Comparison of ENCODE assay signal across 8 cellular contexts in genomic region chr11:95788921-95789505, GRCh38. TPM values are rescaled to one million over a fixed set of nuclear protein-coding genes. Genes with fewer than 3 reads are reported as not detected.
DNase-seq lines count a peak whose midpoint lies in the region; ATAC-seq and TF ChIP-seq lines count a peak whose summit lies in the region.

No MANE protein-coding gene starts in this region.

- no peaks in the 10 kb centered on the region for H3K9me3 ChIP-seq in Loucy (ENCODE audit: insufficient read depth, low read depth, low read length)
- no peaks in the 10 kb centered on the region for H3K9me3 ChIP-seq in esophagus (ENCODE audit: control insufficient read depth in 2 of 2, insufficient read depth in 1 of 2, low read depth in 1 of 2, low read length in 1 of 2)

- peaks cover 31 to 40% of the 10 kb centered on the region in 2 donors for H3K4me1 Mint-ChIP-seq in natural killer cell treated with Interleukin-12 subunit alpha and Interleukin-12 subunit beta and Interleukin-15 and Interleukin-18, amount 100 ng/mL, for 72 hours (ENCODE audit: low read depth in 2 of 2)

- no peak for ATAC-seq in natural killer cell treated with Interleukin-12 subunit alpha and Interleukin-12 subunit beta and Interleukin-15 and Interleukin-18, amount 100 ng/mL, for 72 hours
- ATAC-seq in GM18870 (IDR thresholded peaks at IDR 0.05; ENCODE audit: unreplicated experiment) = no peak

- peaks cover 3% of the 10 kb centered on the region for H3F3A ChIP-seq in Loucy (ENCODE audit: low read depth)

- peak overlapping the region; percentile 97 to 100 for H3K27ac Mint-ChIP-seq in natural killer cell treated with Interleukin-12 subunit alpha and Interleukin-12 subunit beta and Interleukin-15 and Interleukin-18, amount 100 ng/mL, for 72 hours

- H2AFZ ChIP-seq in Loucy (ENCODE audit: low read length) = peak overlapping the region; percentile 81

- H3K4me2 ChIP-seq in Loucy (ENCODE audit: low read depth, low read length, poor library complexity, severe bottlenecking) = peak overlapping the region; percentile 92

- H3K9me3 Mint-ChIP-seq in natural killer cell treated with Interleukin-12 subunit alpha and Interleukin-12 subunit beta and Interleukin-15 and Interleukin-18, amount 100 ng/mL, for 72 hours = no peaks in the 10 kb centered on the region

- TF ChIP-seq CTCF in 22Rv1 (IDR thresholded peaks at IDR 0.05) = no peak
- TF ChIP-seq CTCF in Loucy (conservative IDR thresholded peaks at IDR 0.05; ENCODE audit: low read length) = peak; percentile 40

- H3K27ac ChIP-seq in 22Rv1 (peak overlapping the region; percentile 96), esophagus (ENCODE audit: low read depth in 2 of 2, low read length in 1 of 2) (peak overlapping the region; percentile 99 to 100)

- peaks cover 87% of the 10 kb centered on the region for H3K79me2 ChIP-seq in Loucy (ENCODE audit: insufficient read depth, low read length)

- H3K9me2 ChIP-seq in Loucy (replicated peaks; ENCODE audit: low read depth, low read length) = no peaks in the 10 kb centered on the region

- WGBS in esophagus, 2 donors = 0 to 1% methylated on average over 29 to 34 of the region's 34 CpGs

- peaks cover 61% of the 10 kb centered on the region for H4K20me1 ChIP-seq in Loucy (ENCODE audit: insufficient read depth, low read length, poor library complexity, severe bottlenecking)

- H3K27me3 Mint-ChIP-seq in natural killer cell treated with Interleukin-12 subunit alpha and Interleukin-12 subunit beta and Interleukin-15 and Interleukin-18, amount 100 ng/mL, for 72 hours = no peaks in the 10 kb centered on the region

- DNase-seq in GM03348 (ENCODE audit: low spot score) (peak; percentile 56), ureter (ENCODE audit: low spot score) (peak; percentile 51)
- DNase-seq in activated CD4-positive, alpha-beta T cell treated with anti-CD3 and anti-CD28 coated beads, Interleukin-2, amount 50 U/mL, for 1 hour = peak; percentile 31
- DNase-seq in natural killer cell treated with Interleukin-12 subunit alpha and Interleukin-12 subunit beta and Interleukin-15 and Interleukin-18, amount 100 ng/mL, for 72 hours (ENCODE audit: low spot score) = peak; percentile 56

- H3K4me1 ChIP-seq in Loucy (ENCODE audit: insufficient read depth, low read length, poor library complexity, severe bottlenecking) (peaks cover 54% of the 10 kb centered on the region), esophagus (ENCODE audit: control insufficient read depth in 2 of 2, insufficient read depth in 2 of 2, low read length in 1 of 2) (peaks cover 0 to 2% of the 10 kb centered on the region in 2 donors)

- peak overlapping the region; percentile 90 for H3K4me3 Mint-ChIP-seq in natural killer cell treated with Interleukin-12 subunit alpha and Interleukin-12 subunit beta and Interleukin-15 and Interleukin-18, amount 100 ng/mL, for 72 hours

- H3K9ac ChIP-seq in Loucy (ENCODE audit: low read depth, low read length, poor library complexity, severe bottlenecking) = peak overlapping the region; percentile 93

- H3K4me3 ChIP-seq in Loucy (ENCODE audit: low read length, poor library complexity, severe bottlenecking) = peak overlapping the region; percentile 89
- peak overlapping the region; percentile 81 to 90 for H3K4me3 ChIP-seq in esophagus (ENCODE audit: low read depth in 1 of 2, low read length in 2 of 2)

- H3K27me3 ChIP-seq in Loucy (ENCODE audit: insufficient read depth, low read length, poor library complexity, severe bottlenecking) (no peaks in the 10 kb centered on the region), esophagus (ENCODE audit: control insufficient read depth in 1 of 2, insufficient read depth in 2 of 2, low read length in 2 of 2) (no peaks in the 10 kb centered on the region)

- H3K36me3 Mint-ChIP-seq in natural killer cell treated with Interleukin-12 subunit alpha and Interleukin-12 subunit beta and Interleukin-15 and Interleukin-18, amount 100 ng/mL, for 72 hours = peaks cover 27% of the 10 kb centered on the region

- H3K36me3 ChIP-seq in Loucy (ENCODE audit: insufficient read depth, low read length) (peaks cover 26% of the 10 kb centered on the region; the same call in 1 of the 2 replicates), esophagus (ENCODE audit: control insufficient read depth in 2 of 2, insufficient read depth in 2 of 2, low read length in 1 of 2) (no peaks in the 10 kb centered on the region)

RNA-seq across cellular contexts. Expression of gene FAM76B, which starts 0.6 kb away (rescaled TPM):
- 1 to 10 TPM; 6.8 to 7.9 TPM for polyA plus RNA-seq in esophagus
- total RNA-seq in natural killer cell treated with Interleukin-12 subunit alpha and Interleukin-12 subunit beta and Interleukin-15 and Interleukin-18, amount 100 ng/mL, for 72 hours = 10 to 100 TPM; 34.6 to 35.3 TPM
- 25.3 TPM for total RNA-seq in ureter

RNA-seq across cellular contexts. Expression of gene CEP57, which starts 1.3 kb away (rescaled TPM):
- 10 to 100 TPM; 10.6 to 11.1 TPM for polyA plus RNA-seq in esophagus
- 10 to 100 TPM; 35.0 to 52.0 TPM for total RNA-seq in natural killer cell treated with Interleukin-12 subunit alpha and Interleukin-12 subunit beta and Interleukin-15 and Interleukin-18, amount 100 ng/mL, for 72 hours
- total RNA-seq in ureter = 35.6 TPM
